1 cellular context compared by ENCODE assay signal in the genomic region with DNA sequence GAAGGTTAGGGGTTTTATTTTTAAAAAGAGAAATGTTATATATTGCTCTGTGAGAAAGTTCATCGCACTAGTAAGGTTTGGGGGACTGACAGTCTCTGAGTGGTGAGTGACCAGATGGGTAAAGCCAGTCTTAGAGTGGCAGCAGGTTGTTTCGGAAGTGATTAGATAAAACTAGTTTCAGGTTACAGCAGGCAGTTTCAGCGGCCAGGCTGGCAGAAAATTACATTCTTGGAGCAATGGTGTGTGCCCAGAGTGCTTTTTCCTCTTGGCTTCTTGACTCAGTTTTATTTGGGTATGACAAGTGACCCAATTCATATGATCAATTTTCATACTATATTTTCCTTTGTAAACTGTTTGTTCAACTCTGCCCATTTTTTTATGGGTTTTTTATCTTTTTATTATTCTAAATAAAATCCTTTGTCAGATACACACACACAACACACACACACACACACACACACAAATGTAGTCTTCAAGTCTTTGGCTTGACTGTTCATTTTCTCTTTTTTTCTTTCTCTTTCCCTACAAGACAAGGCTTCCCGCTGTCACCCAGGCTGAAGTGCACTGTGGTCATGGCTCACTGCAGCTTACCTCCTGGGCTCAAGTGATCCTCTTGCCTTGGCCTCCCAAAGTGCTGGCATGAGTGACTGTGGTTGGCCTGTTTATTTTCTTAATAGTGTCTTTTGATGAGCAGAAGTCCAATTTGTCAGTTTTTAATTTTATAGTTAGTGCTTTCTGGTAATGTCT.
TF ChIP-seq lines count a peak whose summit lies in the region.

No MANE protein-coding gene starts in this region.

TF ChIP-seq in SK-N-SH, 30 proteins besides CTCF, POLR2A, EP300 and RAD21 (continued from another document):
- TF ChIP-seq, protein P1, sequence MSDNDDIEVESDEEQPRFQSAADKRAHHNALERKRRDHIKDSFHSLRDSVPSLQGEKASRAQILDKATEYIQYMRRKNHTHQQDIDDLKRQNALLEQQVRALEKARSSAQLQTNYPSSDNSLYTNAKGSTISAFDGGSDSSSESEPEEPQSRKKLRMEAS (IDR thresholded peaks at IDR 0.05; ENCODE audit: low read depth), result no peak
- no peak for TF ChIP-seq NRF1 (IDR thresholded peaks at IDR 0.05; ENCODE audit: low read depth, low read length)
- TF ChIP-seq GATA2 (CRISPR knock-in tag; IDR thresholded peaks at IDR 0.05), result no peak
TF ChIP-seq in SK-N-SH: peak in this region for 0.
